Comparison of ENCODE assay signal across 10 cellular contexts in genomic region chr3:172449468-172450149, GRCh38. TPM values are rescaled to one million over a fixed set of nuclear protein-coding genes. Genes with fewer than 3 reads are reported as not detected.
A peak's percentile ranks its signal among the peaks of the same experiment; 100 is the strongest.
DNase-seq lines count a peak whose midpoint lies in the region; ATAC-seq and TF ChIP-seq lines count a peak whose summit lies in the region.
"Had no signal": no experiment of that assay in that cellular context is flagged by ENCODE, and none has a peak within 500 bp of the region (broad histone marks: within the 10 kb centered on the region; RNA-seq: fewer than 3 reads in every experiment).

No MANE protein-coding gene starts in this region.

- H3K9me3 ChIP-seq in heart right ventricle: no peaks in the 10 kb centered on the region
- H3K9me3 ChIP-seq: transverse colon had no signal

- peaks cover 86% of the 10 kb centered on the region for H3K27me3 Mint-ChIP-seq in T-helper 1 cell treated with Interleukin-12 subunit alpha and Interleukin-12 subunit beta and Interleukin-4 antibody, amounts not matched to agents 30 μg/mL and 1 μg/mL, for 36 hours (ENCODE audit: low read depth)

- H3K27ac Mint-ChIP-seq in T-helper 1 cell treated with Interleukin-12 subunit alpha and Interleukin-12 subunit beta and Interleukin-4 antibody, amounts not matched to agents 30 μg/mL and 1 μg/mL, for 36 hours: no peak overlapping the region

- H3K36me3 Mint-ChIP-seq in T-helper 1 cell treated with Interleukin-12 subunit alpha and Interleukin-12 subunit beta and Interleukin-4 antibody, amounts not matched to agents 30 μg/mL and 1 μg/mL, for 36 hours (ENCODE audit: low read depth): peaks cover 10% of the 10 kb centered on the region

- peak overlapping the region; percentile 1 for H3K4me3 Mint-ChIP-seq in T-helper 1 cell treated with Interleukin-12 subunit alpha and Interleukin-12 subunit beta and Interleukin-4 antibody, amounts not matched to agents 30 μg/mL and 1 μg/mL, for 36 hours

- no peaks in the 10 kb centered on the region for H3K36me3 ChIP-seq in heart right ventricle
- H3K36me3 ChIP-seq: transverse colon had no signal

- peaks cover 23% of the 10 kb centered on the region for H3K4me1 Mint-ChIP-seq in T-helper 1 cell treated with Interleukin-12 subunit alpha and Interleukin-12 subunit beta and Interleukin-4 antibody, amounts not matched to agents 30 μg/mL and 1 μg/mL, for 36 hours (ENCODE audit: low read depth)

- intact Hi-C loops in heart right ventricle (cut with DNase I): no loop called here

- 4% methylated on average over 34 of the region's 34 CpGs for WGBS in heart right ventricle, 2 donors

- H3K4me1 ChIP-seq in heart right ventricle: peaks cover 0 to 23% (median 4%) of the 10 kb centered on the region in 9 donors

- DNase-seq in T-helper 1 cell: no peak
- peak; percentile 9 to 10 for DNase-seq in activated CD4-positive, alpha-beta T cell treated with anti-CD3 and anti-CD28 coated beads, Interleukin-2, amount 50 U/mL, for 48 hours
- DNase-seq in heart right ventricle: peak; percentile 16 to 27
- peak; percentile 73 for DNase-seq in retina
- no peak for DNase-seq in inferior parietal cortex (ENCODE audit: extremely low spot score)
- no peak for DNase-seq in NCI-H1092 treated with DMSO at 0.1 percent for 48 hours (lab: John Stamatoyannopoulos, UW)
- no peak for DNase-seq in GF-D8 (lab: John Stamatoyannopoulos, UW)
- DNase-seq: NCI-H2227 treated with DMSO at 0.1 percent for 48 hours, transverse colon had no signal

- peaks cover 4% of the 10 kb centered on the region for H3K9me3 Mint-ChIP-seq in T-helper 1 cell treated with Interleukin-12 subunit alpha and Interleukin-12 subunit beta and Interleukin-4 antibody, amounts not matched to agents 30 μg/mL and 1 μg/mL, for 36 hours

- peaks cover 14 to 99% (median 63%) of the 10 kb centered on the region in 7 donors for H3K27me3 ChIP-seq in heart right ventricle

- H3K27ac ChIP-seq in heart right ventricle: no peak overlapping the region
- H3K27ac ChIP-seq: transverse colon had no signal

- no peak for TF ChIP-seq CTCF in heart right ventricle (IDR thresholded peaks at IDR 0.05)

- peak; percentile 38 to 83 (median 59) for ATAC-seq in heart right ventricle

- H3K4me3 ChIP-seq in heart right ventricle: no peak overlapping the region
- H3K4me3 ChIP-seq: transverse colon had no signal

RNA-seq across cellular contexts. Expression of gene GHSR, which starts 1.4 kb away (rescaled TPM):
- total RNA-seq in heart right ventricle: not detected
- polyA plus RNA-seq in heart right ventricle: not detected
- total RNA-seq: transverse colon had no signal

Comparison
In these comparisons a context has a peak if more than half of its experiments do, and no peak if none do; other contexts are left out.
1. DNase-seq: peak in activated CD4-positive, alpha-beta T cell treated with anti-CD3 and anti-CD28 coated beads, Interleukin-2, amount 50 U/mL, for 48 hours (2 of 2), heart right ventricle (2 of 2) and retina (single experiment); none in T-helper 1 cell (0 of 5), inferior parietal cortex (single experiment), NCI-H1092 treated with DMSO at 0.1 percent for 48 hours (single experiment) and GF-D8 (single experiment).